1 cellular context compared by ENCODE assay signal in genomic region chr4:89863533-89863932, GRCh38.
TF ChIP-seq lines count a peak whose summit lies in the region.

No MANE protein-coding gene starts in this region.

TF ChIP-seq in K562, 482 proteins besides CTCF, POLR2A, EP300 and RAD21:
- TF ChIP-seq CBFA2T2 (conservative IDR thresholded peaks at IDR 0.05) (peak; percentile 43), FUS (optimal IDR thresholded peaks at IDR 0.05; ENCODE audit: low read depth, low read length) (no peak), ZNF280B (CRISPR knock-in tag; IDR thresholded peaks at IDR 0.05) (no peak), L3MBTL2 (IDR thresholded peaks at IDR 0.05) (no peak), POLR3A (IDR thresholded peaks at IDR 0.05; ENCODE audit: borderline replicate concordance, extremely low read depth, insufficient read depth, insufficient read length) (no peak), HINFP (tag; conservative IDR thresholded peaks at IDR 0.05; ENCODE audit: low read depth) (no peak), UBTF (IDR thresholded peaks at IDR 0.05; ENCODE audit: borderline replicate concordance in 1 of 2, low read depth in 2 of 2, low read length in 2 of 2) (no peak), NRF1 (conservative IDR thresholded peaks at IDR 0.05 in 1 of 2, IDR thresholded peaks at IDR 0.05 in 1 of 2) (no peak), CBX3 (IDR thresholded peaks at IDR 0.05; ENCODE audit: borderline replicate concordance in 1 of 2, low read length in 2 of 2) (no peak), TRIM24 (IDR thresholded peaks at IDR 0.05) (no peak), ZC3H8 (IDR thresholded peaks at IDR 0.05) (no peak), CBFA2T3 (IDR thresholded peaks at IDR 0.05) (peak; percentile 64), MLX (CRISPR knock-in tag; conservative IDR thresholded peaks at IDR 0.05) (no peak), KLF13 (tag; IDR thresholded peaks at IDR 0.05; ENCODE audit: borderline replicate concordance, low read depth) (no peak), ZBTB8A (IDR thresholded peaks at IDR 0.05; ENCODE audit: partially characterized antibody) (no peak), CSDE1 (IDR thresholded peaks at IDR 0.05) (no peak), ARHGAP35 (IDR thresholded peaks at IDR 0.05; ENCODE audit: partially characterized antibody) (no peak), KAT2B (IDR thresholded peaks at IDR 0.05; ENCODE audit: low read depth, low read length) (no peak), PATZ1 (CRISPR knock-in tag; IDR thresholded peaks at IDR 0.05; ENCODE audit: borderline replicate concordance) (no peak), TEAD4 (IDR thresholded peaks at IDR 0.05; ENCODE audit: low read length) (peak; percentile 52; the same call in 1 of the 2 replicates), TEAD4 (CRISPR knock-in tag; IDR thresholded peaks at IDR 0.05; ENCODE audit: borderline replicate concordance) (no peak), NFXL1 (CRISPR knock-in tag; IDR thresholded peaks at IDR 0.05) (no peak), EZH2 (IDR thresholded peaks at IDR 0.05; ENCODE audit: borderline replicate concordance, low read depth, low read length) (no peak)
